1 cellular context compared by ENCODE assay signal in the genomic region with DNA sequence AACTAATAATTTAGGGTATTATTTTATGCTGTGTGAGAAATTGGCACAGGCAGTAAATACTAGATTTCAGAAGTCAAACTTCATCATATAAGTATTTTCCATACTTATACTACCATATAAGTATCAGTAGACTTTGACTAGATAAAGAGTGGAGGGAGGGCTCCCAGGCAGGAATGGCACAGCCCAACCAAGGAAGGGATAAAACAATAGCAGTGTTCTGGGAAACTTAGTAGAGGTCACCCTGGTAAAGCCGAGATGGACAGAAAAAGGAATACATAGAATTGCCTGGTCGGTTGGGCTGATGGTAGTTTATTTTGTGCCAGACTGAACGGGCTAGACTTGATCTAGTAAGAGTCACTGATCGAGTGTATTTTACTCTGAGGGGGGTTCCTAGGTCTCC.
TF ChIP-seq lines count a peak whose summit lies in the region.

No MANE protein-coding gene starts in this region.

TF ChIP-seq in endothelial cell of umbilical vein, 7 proteins besides CTCF, POLR2A, EP300 and RAD21 (continued from another document):
- TF ChIP-seq FOS (IDR thresholded peaks at IDR 0.05; ENCODE audit: borderline replicate concordance, insufficient read depth, low read length) (no peak), GATA2 (IDR thresholded peaks at IDR 0.05; ENCODE audit: insufficient read depth, insufficient read length, low read depth, low read length) (no peak), EZH2 (IDR thresholded peaks at IDR 0.05; ENCODE audit: borderline replicate concordance, low read depth, low read length, severe bottlenecking) (no peak)
